Comparison of ENCODE assay signal across 8 cellular contexts in genomic region chr5:132776077-132776931, GRCh38. TPM values are rescaled to one million over a fixed set of nuclear protein-coding genes. Genes with fewer than 3 reads are reported as not detected.
DNase-seq lines count a peak whose midpoint lies in the region; ATAC-seq lines count a peak whose summit lies in the region.

No MANE protein-coding gene starts in this region.

- H3K27me3 ChIP-seq in esophagus (ENCODE audit: control insufficient read depth in 1 of 2, insufficient read depth in 2 of 2, low read length in 2 of 2), result no peaks in the 10 kb centered on the region
- H3K27me3 ChIP-seq in mucosa of rectum (ENCODE audit: control insufficient read depth in 2 of 2, insufficient read depth in 2 of 2, low read length in 2 of 2), result no peaks in the 10 kb centered on the region

- H3K4me3 ChIP-seq in esophagus (ENCODE audit: low read depth in 1 of 2, low read length in 2 of 2) (peak overlapping the region; percentile 73 to 81), mucosa of rectum (ENCODE audit: low read length in 2 of 2) (peak overlapping the region; percentile 75 to 82)

- H3K4me1 ChIP-seq in esophagus (ENCODE audit: control insufficient read depth in 2 of 2, insufficient read depth in 2 of 2, low read length in 1 of 2), result peaks cover 15 to 29% of the 10 kb centered on the region in 2 donors
- peaks cover 19 to 22% of the 10 kb centered on the region in 2 donors for H3K4me1 ChIP-seq in mucosa of rectum (ENCODE audit: control insufficient read depth in 2 of 2, insufficient read depth in 2 of 2, low read length in 2 of 2)

- H3K9me3 ChIP-seq in esophagus (ENCODE audit: control insufficient read depth in 2 of 2, insufficient read depth in 1 of 2, low read depth in 1 of 2, low read length in 1 of 2) (no peaks in the 10 kb centered on the region), mucosa of rectum (ENCODE audit: control insufficient read depth in 2 of 2, low read length in 2 of 2) (no peaks in the 10 kb centered on the region)

- H3K27me3 Mint-ChIP-seq in activated CD4-positive, alpha-beta T cell treated with anti-CD3 and anti-CD28 coated beads, Interleukin-2, amount 10 ng/mL, durations not matched to agents 7 days and 5 days, result peaks cover 37% of the 10 kb centered on the region
- peaks cover 57% of the 10 kb centered on the region for H3K27me3 Mint-ChIP-seq in T-helper 2 cell treated with Interferon-gamma antibody and Interleukin-4, amounts not matched to agents 5 μg/mL and 100 μg/mL, for 36 hours (ENCODE audit: low read depth)

- ATAC-seq in HG03039 (IDR thresholded peaks at IDR 0.05; ENCODE audit: unreplicated experiment), result peak; percentile 8

- 7 to 8% methylated on average over 33 to 40 of the region's 40 CpGs for WGBS in esophagus, 2 donors

- no peak overlapping the region for H3K27ac Mint-ChIP-seq in activated CD4-positive, alpha-beta T cell treated with anti-CD3 and anti-CD28 coated beads, Interleukin-2, amount 10 ng/mL, durations not matched to agents 7 days and 5 days
- peak overlapping the region; percentile 27 for H3K27ac Mint-ChIP-seq in T-helper 2 cell treated with Interferon-gamma antibody and Interleukin-4, amounts not matched to agents 5 μg/mL and 100 μg/mL, for 36 hours

- peaks cover 31% of the 10 kb centered on the region for H3K4me1 Mint-ChIP-seq in activated CD4-positive, alpha-beta T cell treated with anti-CD3 and anti-CD28 coated beads, Interleukin-2, amount 10 ng/mL, durations not matched to agents 7 days and 5 days
- peaks cover 23% of the 10 kb centered on the region for H3K4me1 Mint-ChIP-seq in T-helper 2 cell treated with Interferon-gamma antibody and Interleukin-4, amounts not matched to agents 5 μg/mL and 100 μg/mL, for 36 hours (ENCODE audit: low read depth)

- peak overlapping the region; percentile 17 to 75 for H3K9ac ChIP-seq in mucosa of rectum (ENCODE audit: low read depth in 1 of 2, low read length in 2 of 2)

- H3K9me3 Mint-ChIP-seq in activated CD4-positive, alpha-beta T cell treated with anti-CD3 and anti-CD28 coated beads, Interleukin-2, amount 10 ng/mL, durations not matched to agents 7 days and 5 days, result no peaks in the 10 kb centered on the region
- no peaks in the 10 kb centered on the region for H3K9me3 Mint-ChIP-seq in T-helper 2 cell treated with Interferon-gamma antibody and Interleukin-4, amounts not matched to agents 5 μg/mL and 100 μg/mL, for 36 hours

- POLR2A ChIA-PET in activated CD4-positive, alpha-beta T cell treated with anti-CD3 and anti-CD28 coated beads, Interleukin-2, amount 10 ng/mL, durations not matched to agents 7 days and 5 days (lab: Charles Lee), result no interaction called here

- no peaks in the 10 kb centered on the region for H3K36me3 Mint-ChIP-seq in activated CD4-positive, alpha-beta T cell treated with anti-CD3 and anti-CD28 coated beads, Interleukin-2, amount 10 ng/mL, durations not matched to agents 7 days and 5 days (ENCODE audit: low read depth)
- no peaks in the 10 kb centered on the region for H3K36me3 Mint-ChIP-seq in T-helper 2 cell treated with Interferon-gamma antibody and Interleukin-4, amounts not matched to agents 5 μg/mL and 100 μg/mL, for 36 hours (ENCODE audit: low read depth)

- H3K4me3 Mint-ChIP-seq in activated CD4-positive, alpha-beta T cell treated with anti-CD3 and anti-CD28 coated beads, Interleukin-2, amount 10 ng/mL, durations not matched to agents 7 days and 5 days, result peak overlapping the region; percentile 68
- peak overlapping the region; percentile 70 for H3K4me3 Mint-ChIP-seq in T-helper 2 cell treated with Interferon-gamma antibody and Interleukin-4, amounts not matched to agents 5 μg/mL and 100 μg/mL, for 36 hours

- DNase-seq in activated CD4-positive, alpha-beta T cell treated with anti-CD3 and anti-CD28 coated beads, Interleukin-2, amount 10 ng/mL, durations not matched to agents 7 days and 5 days, result no peak
- DNase-seq in activated CD4-positive, alpha-beta T cell treated with anti-CD3 and anti-CD28 coated beads for 4 hours, result no peak
- DNase-seq in T-helper 2 cell treated with Interferon-gamma antibody and Interleukin-4, amounts not matched to agents 5 μg/mL and 100 μg/mL, for 36 hours (ENCODE audit: low spot score), result no peak
- no peak for DNase-seq in amniotic stem cell (lab: John Stamatoyannopoulos, UW)
- DNase-seq in NCI-H1048 (lab: John Stamatoyannopoulos, UW), result no peak

- CTCF ChIA-PET in activated CD4-positive, alpha-beta T cell treated with anti-CD3 and anti-CD28 coated beads, Interleukin-2, amount 10 ng/mL, durations not matched to agents 7 days and 5 days (lab: Charles Lee), result interaction anchor here (0.7 to 2.6 kb wide), 5 partner anchors 10 to 44 kb away, joined by 3 to 13 read pairs (median 3); no protein-coding TSS in a partner anchor

- H3K27ac ChIP-seq in esophagus (ENCODE audit: low read depth in 2 of 2, low read length in 1 of 2) (peak overlapping the region; percentile 26 to 82), mucosa of rectum (ENCODE audit: low read depth in 2 of 2, low read length in 2 of 2) (peak overlapping the region; percentile 26 to 55)

- H3K36me3 ChIP-seq in esophagus (ENCODE audit: control insufficient read depth in 2 of 2, insufficient read depth in 2 of 2, low read length in 1 of 2) (no peaks in the 10 kb centered on the region), mucosa of rectum (ENCODE audit: control insufficient read depth in 2 of 2, insufficient read depth in 2 of 2, low read length in 2 of 2) (no peaks in the 10 kb centered on the region)

RNA-seq across cellular contexts. Expression of gene SEPTIN8, which starts 0.7 kb away (rescaled TPM):
- 10 to 100 TPM; 20.5 to 21.6 TPM for total RNA-seq in activated CD4-positive, alpha-beta T cell treated with anti-CD3 and anti-CD28 coated beads, Interleukin-2, amount 10 ng/mL, durations not matched to agents 7 days and 5 days
- 10 to 100 TPM; 22.1 to 23.3 TPM for polyA plus RNA-seq in esophagus

RNA-seq across cellular contexts. Expression of gene CCNI2, which starts 29.1 kb away (rescaled TPM):
- 1 to 10 TPM; 5.5 to 6.2 TPM for total RNA-seq in activated CD4-positive, alpha-beta T cell treated with anti-CD3 and anti-CD28 coated beads, Interleukin-2, amount 10 ng/mL, durations not matched to agents 7 days and 5 days
- polyA plus RNA-seq in esophagus, result under 1 TPM; 0.04 to 0.05 TPM

RNA-seq across cellular contexts. Expression of gene SOWAHA, which starts 36.8 kb away (rescaled TPM):
- total RNA-seq in activated CD4-positive, alpha-beta T cell treated with anti-CD3 and anti-CD28 coated beads, Interleukin-2, amount 10 ng/mL, durations not matched to agents 7 days and 5 days, result not detected
- polyA plus RNA-seq in esophagus, result under 1 TPM; 0.07 to 0.18 TPM

RNA-seq across cellular contexts. Expression of gene KIF3A, which starts 39.0 kb away (rescaled TPM):
- total RNA-seq in activated CD4-positive, alpha-beta T cell treated with anti-CD3 and anti-CD28 coated beads, Interleukin-2, amount 10 ng/mL, durations not matched to agents 7 days and 5 days, result 1 to 10 TPM; 7.5 TPM
- 1 to 10 TPM; 2.0 to 2.4 TPM for polyA plus RNA-seq in esophagus

RNA-seq across cellular contexts. Expression of gene SHROOM1, which starts 54.1 kb away (rescaled TPM):
- total RNA-seq in activated CD4-positive, alpha-beta T cell treated with anti-CD3 and anti-CD28 coated beads, Interleukin-2, amount 10 ng/mL, durations not matched to agents 7 days and 5 days, result under 1 TPM; 0.42 to 0.98 TPM
- polyA plus RNA-seq in esophagus, result 1 to 10 TPM; 3.3 to 5.6 TPM
